Comparison of ENCODE assay signal across 10 cellular contexts in the genomic region with DNA sequence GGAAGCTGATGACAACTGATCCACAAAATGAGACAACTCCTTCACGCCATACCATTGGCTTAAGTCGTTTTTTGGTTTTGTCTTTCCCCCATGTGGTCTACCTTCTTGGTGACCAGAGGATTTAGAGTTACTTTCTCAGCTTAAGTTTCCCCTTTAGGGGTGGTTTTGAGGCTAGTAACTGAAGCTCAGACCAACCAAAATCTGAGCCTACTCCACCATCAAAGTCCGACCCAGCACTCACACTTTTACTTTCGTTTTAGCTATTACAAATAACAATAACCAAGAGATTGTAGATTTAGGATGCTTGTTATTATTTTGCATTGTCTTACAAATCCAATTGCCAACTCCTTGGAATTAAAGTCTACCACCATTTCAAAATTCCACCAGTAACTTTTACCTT.
A peak's percentile ranks its signal among the peaks of the same experiment; 100 is the strongest.
DNase-seq lines count a peak whose midpoint lies in the region; ATAC-seq and TF ChIP-seq lines count a peak whose summit lies in the region.
"Had no signal": no experiment of that assay in that cellular context is flagged by ENCODE, and none has a peak within 500 bp of the region (broad histone marks: within the 10 kb centered on the region; RNA-seq: fewer than 3 reads in every experiment).

No MANE protein-coding gene starts in this region.

- H3K36me3 ChIP-seq in IMR-90 (ENCODE audit: control insufficient read depth, insufficient read depth, low read length) (no peaks in the 10 kb centered on the region), osteoblast (ENCODE audit: insufficient read depth, low read length) (no peaks in the 10 kb centered on the region)

- no peak overlapping the region for H2AK9ac ChIP-seq in IMR-90 (replicated peaks; ENCODE audit: low read depth, low read length, poor library complexity)

- no peaks in the 10 kb centered on the region for H3K9me3 ChIP-seq in IMR-90 (ENCODE audit: control insufficient read depth, insufficient read depth, low read length)
- no peaks in the 10 kb centered on the region for H3K9me3 ChIP-seq in osteoblast (ENCODE audit: low read depth, low read length)

- intact Hi-C loops in IMR-90 (cut with micrococcal nuclease) = no loop called here

- H3K4me1 Mint-ChIP-seq in activated CD4-positive, alpha-beta memory T cell treated with anti-CD3 and anti-CD28 coated beads, Interleukin-2, amount 10 ng/mL, durations not matched to agents 7 days and 5 days = peaks cover 24% of the 10 kb centered on the region

- TF ChIP-seq RAD21 in IMR-90 (IDR thresholded peaks at IDR 0.05; ENCODE audit: low read length) = no peak

- in situ Hi-C loops in IMR-90 (cut with MboI; ENCODE audit: low sequenced_read_pairs) = no loop called here

- no CpG with 5 or more reads among the region's 4 CpGs for WGBS in IMR-90 (ENCODE audit: extremely low coverage in 2 of 2, insufficient read length in 1 of 2), 2 experiments

- no peaks in the 10 kb centered on the region for H3K27me3 Mint-ChIP-seq in activated CD4-positive, alpha-beta memory T cell treated with anti-CD3 and anti-CD28 coated beads, Interleukin-2, amount 10 ng/mL, durations not matched to agents 7 days and 5 days

- no peak overlapping the region for H2AK5ac ChIP-seq in IMR-90 (ENCODE audit: low read depth, low read length)

- CTCF ChIA-PET in IMR-90 (lab: Yijun Ruan, JAX) = no interaction called here
- CTCF ChIA-PET in activated CD4-positive, alpha-beta memory T cell treated with anti-CD3 and anti-CD28 coated beads, Interleukin-2, amount 10 ng/mL, durations not matched to agents 7 days and 5 days (lab: Charles Lee) = interaction anchor here (0.7 to 1.4 kb wide), 11 partner anchors 13 to 1254 kb away, joined by 3 to 4 read pairs (median 3); no protein-coding TSS in a partner anchor

- no peaks in the 10 kb centered on the region for H4K20me1 ChIP-seq in IMR-90 (ENCODE audit: insufficient read depth, low read length)
- no peaks in the 10 kb centered on the region for H4K20me1 ChIP-seq in osteoblast (ENCODE audit: insufficient read depth, low read length)

- H3K18ac ChIP-seq in IMR-90 (ENCODE audit: low read depth, low read length) = no peak overlapping the region

- BruUV-seq in IMR-90 (replicated peaks; lab: Mats Ljungman, UMichigan) = no TSS peak

- TF ChIP-seq POLR2A in IMR-90 (IDR thresholded peaks at IDR 0.05; ENCODE audit: low read depth, low read length) (no peak), GM18505 (IDR thresholded peaks at IDR 0.05; ENCODE audit: borderline replicate concordance, extremely low read depth, insufficient read depth, insufficient read length) (no peak)

- H2AFZ ChIP-seq in IMR-90 (replicated peaks; ENCODE audit: low read length, poor library complexity) (no peak overlapping the region), osteoblast (ENCODE audit: low read length) (peak overlapping the region; percentile 95)

- H4K8ac ChIP-seq in IMR-90 (ENCODE audit: low read depth in 2 of 2, low read length in 2 of 2) = no peak overlapping the region; a peak in 1 of 4 replicates

- no peaks in the 10 kb centered on the region for H3K79me2 ChIP-seq in osteoblast (ENCODE audit: insufficient read depth, low read length)

- H3K27me3 ChIP-seq in IMR-90 (ENCODE audit: control insufficient read depth, insufficient read depth, low read length) (no peaks in the 10 kb centered on the region), osteoblast (ENCODE audit: insufficient read depth, low read length) (no peaks in the 10 kb centered on the region)

- no peak overlapping the region for H2BK5ac ChIP-seq in IMR-90 (ENCODE audit: low read depth, low read length, poor library complexity, severe bottlenecking)

- H3K23ac ChIP-seq in IMR-90 (ENCODE audit: low read depth, low read length) = no peak overlapping the region

- H3K4ac ChIP-seq in IMR-90 (ENCODE audit: low read depth, low read length) = no peak overlapping the region

- H3K4me3 ChIP-seq in GM12865 (ENCODE audit: low read depth, low read length) = peak overlapping the region; percentile 16; the same call in 1 of the 2 replicates
- peak overlapping the region; percentile 31; the same call in 1 of the 2 replicates for H3K4me3 ChIP-seq in IMR-90 (ENCODE audit: insufficient read depth, low read depth, low read length)
- H3K4me3 ChIP-seq in osteoblast (ENCODE audit: insufficient read depth, low read length) = peak overlapping the region; percentile 66

- H4K91ac ChIP-seq in IMR-90 (ENCODE audit: insufficient read depth, low read depth, low read length) = no peak overlapping the region

- H3K4me3 Mint-ChIP-seq in activated CD4-positive, alpha-beta memory T cell treated with anti-CD3 and anti-CD28 coated beads, Interleukin-2, amount 10 ng/mL, durations not matched to agents 7 days and 5 days = peak overlapping the region; percentile 76
- H3K4me3 Mint-ChIP-seq: neural crest cell had no signal

- H2BK15ac ChIP-seq in IMR-90 (ENCODE audit: low read depth, low read length) = no peak overlapping the region

- peak; percentile 54 for DNase-seq in GM12865 (ENCODE audit: low read depth)
- no peak for DNase-seq in IMR-90
- no peak for DNase-seq in activated CD4-positive, alpha-beta memory T cell treated with anti-CD3 and anti-CD28 coated beads, Interleukin-2, amount 10 ng/mL, durations not matched to agents 7 days and 5 days
- DNase-seq in osteoblast (ENCODE audit: insufficient read length, low spot score, missing footprints) = peak; percentile 51
- no peak for DNase-seq in stimulated activated CD4-positive, alpha-beta T cell treated with anti-CD3 and anti-CD28 coated beads, Interleukin-4, amount 100 ng/mL, for 24 hours
- DNase-seq: central memory CD4-positive, alpha-beta T cell; NCI-H146 had no signal

- no peak for TF ChIP-seq CTCF in GM12865 (IDR thresholded peaks at IDR 0.05; ENCODE audit: insufficient read depth, low read depth, low read length, missing control alignments)
- TF ChIP-seq CTCF in IMR-90 (conservative IDR thresholded peaks at IDR 0.05; ENCODE audit: low read depth, low read length) = no peak
- no peak for TF ChIP-seq CTCF in osteoblast (IDR thresholded peaks at IDR 0.05; ENCODE audit: extremely low read depth, low read depth, low read length)

- H2BK120ac ChIP-seq in IMR-90 (ENCODE audit: low read depth, low read length) = no peak overlapping the region

- H3K14ac ChIP-seq in IMR-90 (replicated peaks; ENCODE audit: low read depth, low read length) = 0 out of 2 replicates have a peak overlapping the region, but pooled peaks have one; percentile 21

- ATAC-seq in IMR-90 (ENCODE audit: low read depth) = no peak
- ATAC-seq in HG02642 (IDR thresholded peaks at IDR 0.05; ENCODE audit: poor library complexity, unreplicated experiment) = no peak
- ATAC-seq in GM18505 (IDR thresholded peaks at IDR 0.05; ENCODE audit: unreplicated experiment) = no peak

- dilution Hi-C loops in IMR-90 (cut with HindIII; ENCODE audit: low sequenced_read_pairs, unreplicated experiment) = no loop called here

- POLR2A ChIA-PET in IMR-90 (lab: Charles Lee; ENCODE audit: unreplicated experiment) = no interaction called here
- POLR2A ChIA-PET in activated CD4-positive, alpha-beta memory T cell treated with anti-CD3 and anti-CD28 coated beads, Interleukin-2, amount 10 ng/mL, durations not matched to agents 7 days and 5 days (lab: Charles Lee) = interaction anchor here (1.0 to 2.0 kb wide), 9 partner anchors 9 to 148 kb away, joined by 3 to 13 read pairs (median 7); a partner anchor contains a TSS

- peak overlapping the region; percentile 58; the same call in 1 of the 2 replicates for H3K4me2 ChIP-seq in IMR-90 (ENCODE audit: low read depth, low read length)
- peak overlapping the region; percentile 88 for H3K4me2 ChIP-seq in osteoblast (ENCODE audit: insufficient read depth, low read length)

- peak overlapping the region; percentile 79 for H3K27ac Mint-ChIP-seq in activated CD4-positive, alpha-beta memory T cell treated with anti-CD3 and anti-CD28 coated beads, Interleukin-2, amount 10 ng/mL, durations not matched to agents 7 days and 5 days

- H3K56ac ChIP-seq in IMR-90 (ENCODE audit: extremely low read depth, insufficient read depth, low read length) = no peak overlapping the region

- H3K36me3 Mint-ChIP-seq in activated CD4-positive, alpha-beta memory T cell treated with anti-CD3 and anti-CD28 coated beads, Interleukin-2, amount 10 ng/mL, durations not matched to agents 7 days and 5 days (ENCODE audit: low read depth) = peaks cover 4% of the 10 kb centered on the region

- no peaks in the 10 kb centered on the region for H3K79me1 ChIP-seq in IMR-90 (ENCODE audit: low read depth in 1 of 2, low read length in 2 of 2)

- H3K9ac ChIP-seq in IMR-90 (ENCODE audit: low read depth, low read length) = no peak overlapping the region

- H4K5ac ChIP-seq in IMR-90 (ENCODE audit: low read depth, low read length) = no peak overlapping the region

- no peak overlapping the region for H2BK20ac ChIP-seq in IMR-90 (ENCODE audit: low read depth, low read length)

- no peaks in the 10 kb centered on the region for H3K9me1 ChIP-seq in IMR-90 (ENCODE audit: insufficient read depth, low read length)

- H3K4me1 ChIP-seq in IMR-90 (ENCODE audit: control insufficient read depth, insufficient read depth, low read length) (no peaks in the 10 kb centered on the region), osteoblast (ENCODE audit: insufficient read depth, low read length) (peaks cover 3% of the 10 kb centered on the region)

- no peak overlapping the region for H3K27ac ChIP-seq in IMR-90 (ENCODE audit: insufficient read depth, low read length)
- H3K27ac ChIP-seq in osteoblast (ENCODE audit: low read depth, low read length) = peak overlapping the region; percentile 8

- no peaks in the 10 kb centered on the region for H3K9me3 Mint-ChIP-seq in activated CD4-positive, alpha-beta memory T cell treated with anti-CD3 and anti-CD28 coated beads, Interleukin-2, amount 10 ng/mL, durations not matched to agents 7 days and 5 days

TF ChIP-seq in IMR-90, 13 proteins besides CTCF, POLR2A, EP300 and RAD21 (continues in another document):
- no peak for TF ChIP-seq BHLHE40 (IDR thresholded peaks at IDR 0.05; ENCODE audit: low read depth, low read length)
- TF ChIP-seq RFX5 (IDR thresholded peaks at IDR 0.05; ENCODE audit: low read depth, low read length) = no peak
- TF ChIP-seq NFE2L2 (IDR thresholded peaks at IDR 0.05; ENCODE audit: low read depth, low read length) = no peak
- TF ChIP-seq MXI1 (IDR thresholded peaks at IDR 0.05; ENCODE audit: borderline replicate concordance, low read depth, low read length) = no peak
- no peak for TF ChIP-seq CEBPB (IDR thresholded peaks at IDR 0.05; ENCODE audit: low read depth, low read length)
- no peak for TF ChIP-seq MAZ (IDR thresholded peaks at IDR 0.05; ENCODE audit: borderline replicate concordance, low read depth, low read length)
- TF ChIP-seq, protein P1, sequence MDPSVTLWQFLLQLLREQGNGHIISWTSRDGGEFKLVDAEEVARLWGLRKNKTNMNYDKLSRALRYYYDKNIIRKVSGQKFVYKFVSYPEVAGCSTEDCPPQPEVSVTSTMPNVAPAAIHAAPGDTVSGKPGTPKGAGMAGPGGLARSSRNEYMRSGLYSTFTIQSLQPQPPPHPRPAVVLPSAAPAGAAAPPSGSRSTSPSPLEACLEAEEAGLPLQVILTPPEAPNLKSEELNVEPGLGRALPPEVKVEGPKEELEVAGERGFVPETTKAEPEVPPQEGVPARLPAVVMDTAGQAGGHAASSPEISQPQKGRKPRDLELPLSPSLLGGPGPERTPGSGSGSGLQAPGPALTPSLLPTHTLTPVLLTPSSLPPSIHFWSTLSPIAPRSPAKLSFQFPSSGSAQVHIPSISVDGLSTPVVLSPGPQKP (IDR thresholded peaks at IDR 0.05; ENCODE audit: borderline replicate concordance, low read depth, low read length) = no peak

Comparison
In these comparisons a context has a peak if more than half of its experiments do, and no peak if none do; other contexts are left out.
1. DNase-seq: peak in GM12865 (single experiment) and osteoblast (single experiment); none in IMR-90 (single experiment), activated CD4-positive, alpha-beta memory T cell treated with anti-CD3 and anti-CD28 coated beads, Interleukin-2, amount 10 ng/mL, durations not matched to agents 7 days and 5 days (single experiment) and stimulated activated CD4-positive, alpha-beta T cell treated with anti-CD3 and anti-CD28 coated beads, Interleukin-4, amount 100 ng/mL, for 24 hours (single experiment).
2. H3K4me3 ChIP-seq: peak in every context shown above with its lines; median percentile 66 in osteoblast; 31 in IMR-90; 16 in GM12865.